In genomic region chr6:90090866-90091265, GRCh38 we compare ENCODE assay signal across 28 cellular contexts.
"Had no signal": no experiment of that assay in that cellular context is flagged by ENCODE, and none has a peak within 500 bp of the region (broad histone marks: within the 10 kb centered on the region; RNA-seq: fewer than 3 reads in every experiment).

No MANE protein-coding gene starts in this region.

- H3K4me3 ChIP-seq: adrenal gland, Peyer's patch had no signal

- H3K27me3 ChIP-seq: adrenal gland, Peyer's patch had no signal

- H3K36me3 ChIP-seq: adrenal gland, Peyer's patch, WERI-Rb-1 had no signal

- H3K27ac ChIP-seq: adrenal gland, KMS-11, Peyer's patch, WERI-Rb-1 had no signal

- H3K9me3 Mint-ChIP-seq: activated naive CD8-positive, alpha-beta T cell treated with anti-CD3 and anti-CD28 coated beads, Interleukin-2, amount 10 ng/mL, durations not matched to agents 7 days and 5 days; activated T-helper 2 cell treated with anti-CD3 and anti-CD28 coated beads, Interferon-gamma antibody, Interleukin-2, Interleukin-4, amounts not matched to agents 10 μg/mL and 5 μg/mL and 100 μg/mL, durations not matched to agents 14 hours and 24 hours and 36 hours; brain had no signal

- ATAC-seq: activated CD8-positive, alpha-beta T cell treated with anti-CD3 and anti-CD28 coated beads, Interleukin-2, amount 10 ng/mL, durations not matched to agents 7 days and 5 days; PC-3 had no signal

- H3K9me3 ChIP-seq: adrenal gland, Peyer's patch had no signal

- DNase-seq: activated CD4-positive, alpha-beta T cell treated with anti-CD3 and anti-CD28 coated beads, Interleukin-2, amount 10 ng/mL, durations not matched to agents 24 days and 14 days; activated CD4-positive, alpha-beta T cell treated with anti-CD3 and anti-CD28 coated beads, Interleukin-2, amount 50 U/mL, for 4 hours; activated CD8-positive, alpha-beta T cell treated with anti-CD3 and anti-CD28 coated beads, Interleukin-2, amount 10 ng/mL, durations not matched to agents 7 days and 5 days; activated gamma-delta T cell; activated naive CD4-positive, alpha-beta T cell treated with Interleukin-2 at 50 U/mL for 16 hours; activated naive CD8-positive, alpha-beta T cell treated with anti-CD3 and anti-CD28 coated beads, Interleukin-2, amount 10 ng/mL, durations not matched to agents 7 days and 5 days; activated T-cell treated with anti-CD3 and anti-CD28 coated beads, Interleukin-2, amount 50 U/mL, for 24 hours; adrenal gland; caudate nucleus; cerebellar nuclear complex; MM.1S; MV-4-11; NCI-H1092; NCI-H1436 treated with DMSO at 0.1 percent for 48 hours; NCI-H1694 treated with DMSO at 0.1 percent for 48 hours; NCI-H2029; NCI-H345; NCI-H524 treated with DMSO at 0.1 percent for 48 hours; NK-92 treated with Interleukin-12 subunit alpha and Interleukin-12 subunit beta, amount 100 ng/mL, for 24 hours; PC-3; Peyer's patch; RPMI8226; SHP77 treated with DMSO at 0.1 percent for 48 hours; T1000; WERI-Rb-1 had no signal

- H3K27me3 Mint-ChIP-seq: activated CD4-positive, alpha-beta T cell treated with anti-CD3 and anti-CD28 coated beads, Interleukin-2, amount 10 ng/mL, durations not matched to agents 24 days and 14 days; activated naive CD8-positive, alpha-beta T cell treated with anti-CD3 and anti-CD28 coated beads, Interleukin-2, amount 10 ng/mL, durations not matched to agents 7 days and 5 days; activated T-cell treated with anti-CD3 and anti-CD28 coated beads, Interleukin-2, amount 50 U/mL, for 24 hours; brain had no signal

- H3K4me3 Mint-ChIP-seq: activated CD4-positive, alpha-beta T cell treated with anti-CD3 and anti-CD28 coated beads, Interleukin-2, amount 10 ng/mL, durations not matched to agents 24 days and 14 days; activated CD8-positive, alpha-beta T cell treated with anti-CD3 and anti-CD28 coated beads, Interleukin-2, amount 10 ng/mL, durations not matched to agents 7 days and 5 days; activated naive CD8-positive, alpha-beta T cell treated with anti-CD3 and anti-CD28 coated beads, Interleukin-2, amount 10 ng/mL, durations not matched to agents 7 days and 5 days; activated T-cell treated with anti-CD3 and anti-CD28 coated beads, Interleukin-2, amount 50 U/mL, for 24 hours; brain had no signal

- H3K4me1 ChIP-seq: adrenal gland, Peyer's patch had no signal

- H3K27ac Mint-ChIP-seq: activated CD4-positive, alpha-beta T cell treated with anti-CD3 and anti-CD28 coated beads, Interleukin-2, amount 10 ng/mL, durations not matched to agents 24 days and 14 days; activated CD8-positive, alpha-beta T cell treated with anti-CD3 and anti-CD28 coated beads, Interleukin-2, amount 10 ng/mL, durations not matched to agents 7 days and 5 days; activated naive CD8-positive, alpha-beta T cell treated with anti-CD3 and anti-CD28 coated beads, Interleukin-2, amount 10 ng/mL, durations not matched to agents 7 days and 5 days; activated T-cell treated with anti-CD3 and anti-CD28 coated beads, Interleukin-2, amount 50 U/mL, for 24 hours; activated T-helper 2 cell treated with anti-CD3 and anti-CD28 coated beads, Interferon-gamma antibody, Interleukin-2, Interleukin-4, amounts not matched to agents 10 μg/mL and 5 μg/mL and 100 μg/mL, durations not matched to agents 14 hours and 24 hours and 36 hours had no signal
